In genomic region chr14:56195727-56196126, GRCh38 we compare ENCODE assay signal across 8 cellular contexts.
DNase-seq lines count a peak whose midpoint lies in the region; ATAC-seq, FAIRE-seq and TF ChIP-seq lines count a peak whose summit lies in the region.

No MANE protein-coding gene starts in this region.

- H3K4me1 Mint-ChIP-seq in activated naive CD4-positive, alpha-beta T cell treated with anti-CD3 and anti-CD28 coated beads, Interleukin-2, amount 50 U/mL, for 24 hours: peaks cover 34% of the 10 kb centered on the region
- H3K4me1 Mint-ChIP-seq in activated naive CD8-positive, alpha-beta T cell treated with anti-CD3 and anti-CD28 coated beads, Interleukin-2, amount 10 ng/mL, durations not matched to agents 7 days and 5 days: peaks cover 22% of the 10 kb centered on the region
- H3K4me1 Mint-ChIP-seq in type B pancreatic cell (ENCODE audit: unreplicated experiment) (peaks cover 16% of the 10 kb centered on the region), Caco-2 (ENCODE audit: low read depth, unreplicated experiment) (no peaks in the 10 kb centered on the region)

- no peaks in the 10 kb centered on the region for H3K36me3 ChIP-seq in pancreas
- H3K36me3 ChIP-seq in Caco-2 (ENCODE audit: control insufficient read depth, insufficient read depth, low read length): no peaks in the 10 kb centered on the region

- H3K27me3 Mint-ChIP-seq in activated naive CD4-positive, alpha-beta T cell treated with anti-CD3 and anti-CD28 coated beads, Interleukin-2, amount 50 U/mL, for 24 hours: no peaks in the 10 kb centered on the region
- peaks cover 3% of the 10 kb centered on the region for H3K27me3 Mint-ChIP-seq in activated naive CD8-positive, alpha-beta T cell treated with anti-CD3 and anti-CD28 coated beads, Interleukin-2, amount 10 ng/mL, durations not matched to agents 7 days and 5 days
- H3K27me3 Mint-ChIP-seq in type B pancreatic cell (no peaks in the 10 kb centered on the region), Caco-2 (ENCODE audit: insufficient read depth, unreplicated experiment) (no peaks in the 10 kb centered on the region)

- H3K4me1 ChIP-seq in pancreas: peaks cover 13 to 32% (median 25%) of the 10 kb centered on the region in 3 donors
- no peaks in the 10 kb centered on the region for H3K4me1 ChIP-seq in Caco-2

- H3K9me3 ChIP-seq in pancreas: no peaks in the 10 kb centered on the region
- H3K9me3 ChIP-seq in Caco-2: no peaks in the 10 kb centered on the region

- peak overlapping the region in 1 of 4 donors; percentile 11 for H3K27ac ChIP-seq in pancreas

- FAIRE-seq in pancreas (lab: Jason Lieb, UNC): no peak

- no peak for DNase-seq in activated naive CD4-positive, alpha-beta T cell (lab: John Stamatoyannopoulos, UW)
- DNase-seq in NCI-H2029 treated with DMSO at 0.1 percent for 48 hours (lab: John Stamatoyannopoulos, UW): peak; percentile 84
- DNase-seq in activated naive CD8-positive, alpha-beta T cell treated with anti-CD3 and anti-CD28 coated beads, Interleukin-2, amount 10 ng/mL, durations not matched to agents 7 days and 5 days: no peak
- peak in 2 of 6 donors; percentile 21 to 41 for DNase-seq in pancreas
- DNase-seq in type B pancreatic cell (ENCODE audit: extremely low spot score, unreplicated experiment): no peak
- DNase-seq in Caco-2: no peak

- CTCF ChIA-PET in Caco-2 (lab: Charles Lee): no interaction called here

- intact Hi-C loops in pancreas (cut with DNase I) (loop anchor here in 1 of 3 donors (10.0 kb wide), 1 partner anchor 49 kb away; no protein-coding TSS in a partner anchor), Caco-2 (cut with micrococcal nuclease; ENCODE audit: unreplicated experiment) (no loop called here)

- H3K36me3 Mint-ChIP-seq in activated naive CD4-positive, alpha-beta T cell treated with anti-CD3 and anti-CD28 coated beads, Interleukin-2, amount 50 U/mL, for 24 hours: peaks cover 1% of the 10 kb centered on the region
- peaks cover 3% of the 10 kb centered on the region for H3K36me3 Mint-ChIP-seq in activated naive CD8-positive, alpha-beta T cell treated with anti-CD3 and anti-CD28 coated beads, Interleukin-2, amount 10 ng/mL, durations not matched to agents 7 days and 5 days
- H3K36me3 Mint-ChIP-seq in type B pancreatic cell (no peaks in the 10 kb centered on the region), Caco-2 (ENCODE audit: insufficient read depth, unreplicated experiment) (no peaks in the 10 kb centered on the region)

- no peaks in the 10 kb centered on the region for H3K27me3 ChIP-seq in pancreas
- no peaks in the 10 kb centered on the region; the same call in 1 of the 2 replicates for H3K27me3 ChIP-seq in Caco-2 (replicated peaks; ENCODE audit: control insufficient read depth, insufficient read depth, low read length)

- peak overlapping the region; percentile 47 for H3K4me3 Mint-ChIP-seq in activated naive CD4-positive, alpha-beta T cell treated with anti-CD3 and anti-CD28 coated beads, Interleukin-2, amount 50 U/mL, for 24 hours
- H3K4me3 Mint-ChIP-seq in activated naive CD8-positive, alpha-beta T cell treated with anti-CD3 and anti-CD28 coated beads, Interleukin-2, amount 10 ng/mL, durations not matched to agents 7 days and 5 days: peak overlapping the region; percentile 55
- H3K4me3 Mint-ChIP-seq in type B pancreatic cell (no peak overlapping the region), Caco-2 (ENCODE audit: unreplicated experiment) (no peak overlapping the region)

- POLR2A ChIA-PET in activated naive CD8-positive, alpha-beta T cell treated with anti-CD3 and anti-CD28 coated beads, Interleukin-2, amount 10 ng/mL, durations not matched to agents 7 days and 5 days (lab: Charles Lee): interaction anchor here (1.1 kb wide), 1 partner anchor 23 kb away, joined by 3 read pairs; no protein-coding TSS in a partner anchor
- POLR2A ChIA-PET in Caco-2 (lab: Charles Lee): no interaction called here

- no peak overlapping the region for H3K4me3 ChIP-seq in pancreas
- no peak overlapping the region for H3K4me3 ChIP-seq in Caco-2 (ENCODE audit: low read depth, low read length)

- ATAC-seq in HG02610 (IDR thresholded peaks at IDR 0.05; ENCODE audit: unreplicated experiment): peak; percentile 73
- ATAC-seq in activated naive CD8-positive, alpha-beta T cell treated with anti-CD3 and anti-CD28 coated beads, Interleukin-2, amount 10 ng/mL, durations not matched to agents 7 days and 5 days (ENCODE audit: low read depth): peak; percentile 81
- ATAC-seq in pancreas: peak; percentile 55 to 69 (median 62)

- no peak for TF ChIP-seq CTCF in pancreas (IDR thresholded peaks at IDR 0.05)
- no peak for TF ChIP-seq CTCF in type B pancreatic cell (conservative IDR thresholded peaks at IDR 0.05)
- TF ChIP-seq CTCF in Caco-2 (IDR thresholded peaks at IDR 0.05; ENCODE audit: insufficient read depth in 1 of 2, low read depth in 1 of 2, low read length in 1 of 2, severe bottlenecking in 1 of 2, unreplicated experiment in 1 of 2): no peak

- 30 to 35% methylated on average over 6 of the region's 6 CpGs for WGBS in pancreas, 2 donors

- BruUV-seq in Caco-2 (replicated peaks; lab: Mats Ljungman, UMichigan): no TSS peak

- H3K27ac Mint-ChIP-seq in activated naive CD4-positive, alpha-beta T cell treated with anti-CD3 and anti-CD28 coated beads, Interleukin-2, amount 50 U/mL, for 24 hours: peak overlapping the region; percentile 21
- peak overlapping the region; percentile 70 for H3K27ac Mint-ChIP-seq in activated naive CD8-positive, alpha-beta T cell treated with anti-CD3 and anti-CD28 coated beads, Interleukin-2, amount 10 ng/mL, durations not matched to agents 7 days and 5 days
- H3K27ac Mint-ChIP-seq in type B pancreatic cell (no peak overlapping the region), Caco-2 (ENCODE audit: unreplicated experiment) (no peak overlapping the region)

- H3K9me3 Mint-ChIP-seq in activated naive CD4-positive, alpha-beta T cell treated with anti-CD3 and anti-CD28 coated beads, Interleukin-2, amount 50 U/mL, for 24 hours: no peaks in the 10 kb centered on the region
- H3K9me3 Mint-ChIP-seq in activated naive CD8-positive, alpha-beta T cell treated with anti-CD3 and anti-CD28 coated beads, Interleukin-2, amount 10 ng/mL, durations not matched to agents 7 days and 5 days: no peaks in the 10 kb centered on the region
- H3K9me3 Mint-ChIP-seq in type B pancreatic cell (no peaks in the 10 kb centered on the region), Caco-2 (ENCODE audit: unreplicated experiment) (no peaks in the 10 kb centered on the region)

Comparison
In these comparisons a context has a peak if more than half of its experiments do, and no peak if none do; other contexts are left out.
1. H3K27ac Mint-ChIP-seq: peak in activated naive CD4-positive, alpha-beta T cell treated with anti-CD3 and anti-CD28 coated beads, Interleukin-2, amount 50 U/mL, for 24 hours (single experiment) and activated naive CD8-positive, alpha-beta T cell treated with anti-CD3 and anti-CD28 coated beads, Interleukin-2, amount 10 ng/mL, durations not matched to agents 7 days and 5 days (single experiment); none in type B pancreatic cell (single experiment) and Caco-2 (single experiment).
2. H3K4me3 Mint-ChIP-seq: peak in activated naive CD4-positive, alpha-beta T cell treated with anti-CD3 and anti-CD28 coated beads, Interleukin-2, amount 50 U/mL, for 24 hours (single experiment) and activated naive CD8-positive, alpha-beta T cell treated with anti-CD3 and anti-CD28 coated beads, Interleukin-2, amount 10 ng/mL, durations not matched to agents 7 days and 5 days (single experiment); none in type B pancreatic cell (single experiment) and Caco-2 (single experiment).
3. Peak in every context shown above with its lines, with median percentiles within 50 percentile points of each other: ATAC-seq.